ENCODE assay signal across 8 cellular contexts in the genomic region with DNA sequence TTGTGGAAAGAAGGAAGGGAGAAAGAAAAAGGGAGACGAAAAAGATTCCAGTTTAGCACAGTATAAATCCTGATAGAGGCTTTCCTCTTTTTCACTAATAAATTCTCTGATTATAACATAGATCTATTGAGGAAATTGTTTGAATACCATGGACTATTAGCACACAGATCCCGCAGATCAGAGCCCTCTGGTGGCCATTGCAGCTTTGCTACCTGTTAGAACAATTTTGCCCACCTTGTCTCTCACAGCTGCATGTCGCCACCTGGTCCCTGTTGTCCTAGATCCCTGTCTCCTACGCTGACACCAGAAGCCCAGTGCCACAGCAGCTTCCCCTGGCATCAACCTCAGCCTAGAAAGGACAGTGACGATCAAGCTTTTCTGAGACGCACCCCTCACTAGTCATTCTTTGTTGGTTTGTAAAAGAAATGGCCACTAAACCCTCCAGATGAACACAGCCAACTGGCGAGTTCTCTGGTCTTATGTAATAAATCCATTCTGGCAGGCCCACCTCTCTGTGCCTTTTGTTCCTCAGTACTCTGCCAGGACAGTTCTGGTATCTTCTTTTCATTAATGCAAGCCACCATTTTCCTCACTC. TPM values are rescaled to one million over a fixed set of nuclear protein-coding genes. Genes with fewer than 3 reads are reported as not detected.
DNase-seq lines count a peak whose midpoint lies in the region; ATAC-seq and TF ChIP-seq lines count a peak whose summit lies in the region.

No MANE protein-coding gene starts in this region.

- no peak for ATAC-seq in GM21526 (IDR thresholded peaks at IDR 0.05; ENCODE audit: low FRiP score, unreplicated experiment)

- H3K36me3 Mint-ChIP-seq in activated T-helper 2 cell treated with anti-CD3 and anti-CD28 coated beads, Interferon-gamma antibody, Interleukin-2, Interleukin-4, amounts not matched to agents 10 μg/mL and 5 μg/mL and 100 μg/mL, durations not matched to agents 14 hours and 24 hours and 36 hours (ENCODE audit: low read depth): no peaks in the 10 kb centered on the region

- no peaks in the 10 kb centered on the region for H3K9me3 Mint-ChIP-seq in activated T-helper 2 cell treated with anti-CD3 and anti-CD28 coated beads, Interferon-gamma antibody, Interleukin-2, Interleukin-4, amounts not matched to agents 10 μg/mL and 5 μg/mL and 100 μg/mL, durations not matched to agents 14 hours and 24 hours and 36 hours

- peaks cover 1% of the 10 kb centered on the region for H3K27me3 Mint-ChIP-seq in activated T-helper 2 cell treated with anti-CD3 and anti-CD28 coated beads, Interferon-gamma antibody, Interleukin-2, Interleukin-4, amounts not matched to agents 10 μg/mL and 5 μg/mL and 100 μg/mL, durations not matched to agents 14 hours and 24 hours and 36 hours (ENCODE audit: low read depth)

- H3K4me3 ChIP-seq in AG10803 (ENCODE audit: low read length): no peak overlapping the region
- H3K4me3 ChIP-seq in fibroblast of the aortic adventitia (ENCODE audit: low read depth, low read length): no peak overlapping the region

- DNase-seq in AG10803 (ENCODE audit: low read depth) (peak; percentile 8), GM13977 (ENCODE audit: low spot score) (peak; percentile 25), NCI-H345 (lab: John Stamatoyannopoulos, UW) (peak; percentile 37), fibroblast of the aortic adventitia (ENCODE audit: low read depth) (peak; percentile 31)
- DNase-seq in effector CD4-positive, alpha-beta T cell: no peak
- DNase-seq in activated naive CD4-positive, alpha-beta T cell treated with anti-CD3 and anti-CD28 coated beads, Interleukin-2, amount 50 U/mL, for 16 hours: no peak
- DNase-seq in activated T-helper 2 cell treated with anti-CD3 and anti-CD28 coated beads, Interferon-gamma antibody, Interleukin-2, Interleukin-4, amounts not matched to agents 10 μg/mL and 5 μg/mL and 100 μg/mL, durations not matched to agents 14 hours and 24 hours and 36 hours (ENCODE audit: low spot score): no peak

- H3K27ac Mint-ChIP-seq in activated T-helper 2 cell treated with anti-CD3 and anti-CD28 coated beads, Interferon-gamma antibody, Interleukin-2, Interleukin-4, amounts not matched to agents 10 μg/mL and 5 μg/mL and 100 μg/mL, durations not matched to agents 14 hours and 24 hours and 36 hours: no peak overlapping the region

- intact Hi-C loops in activated T-helper 2 cell treated with anti-CD3 and anti-CD28 coated beads, Interferon-gamma antibody, Interleukin-2, Interleukin-4, amounts not matched to agents 10 μg/mL and 5 μg/mL and 100 μg/mL, durations not matched to agents 14 hours and 24 hours and 36 hours (cut with micrococcal nuclease): no loop called here

- in situ Hi-C loops in GM13977 (cut with MboI; ENCODE audit: low pct_unique_long_range_greater_than_20kb, low sequenced_read_pairs, unreplicated experiment): no loop called here

- TF ChIP-seq CTCF in AG10803 (conservative IDR thresholded peaks at IDR 0.05; ENCODE audit: low read length) (peak; percentile 60), GM13977 (IDR thresholded peaks at IDR 0.05; ENCODE audit: extremely low read depth, insufficient read depth, missing control alignments) (peak; percentile 54), fibroblast of the aortic adventitia (IDR thresholded peaks at IDR 0.05; ENCODE audit: insufficient read depth, low read length) (peak; percentile 64)

- H3K4me3 Mint-ChIP-seq in activated T-helper 2 cell treated with anti-CD3 and anti-CD28 coated beads, Interferon-gamma antibody, Interleukin-2, Interleukin-4, amounts not matched to agents 10 μg/mL and 5 μg/mL and 100 μg/mL, durations not matched to agents 14 hours and 24 hours and 36 hours (ENCODE audit: low read depth): no peak overlapping the region

- H3K4me1 Mint-ChIP-seq in activated T-helper 2 cell treated with anti-CD3 and anti-CD28 coated beads, Interferon-gamma antibody, Interleukin-2, Interleukin-4, amounts not matched to agents 10 μg/mL and 5 μg/mL and 100 μg/mL, durations not matched to agents 14 hours and 24 hours and 36 hours (ENCODE audit: low read depth): no peaks in the 10 kb centered on the region

RNA-seq across cellular contexts. Expression of gene GPHB5, which starts 9.9 kb away (rescaled TPM):
- total RNA-seq in fibroblast of the aortic adventitia (ENCODE audit: low replicate concordance): not detected in 2 replicates
- total RNA-seq in activated T-helper 2 cell treated with anti-CD3 and anti-CD28 coated beads, Interferon-gamma antibody, Interleukin-2, Interleukin-4, amounts not matched to agents 10 μg/mL and 5 μg/mL and 100 μg/mL, durations not matched to agents 14 hours and 24 hours and 36 hours: not detected in 2 replicates

Comparison
In these comparisons a context has a peak if more than half of its experiments do, and no peak if none do; other contexts are left out.
1. DNase-seq: peak in AG10803 (single experiment), GM13977 (single experiment), NCI-H345 (single experiment) and fibroblast of the aortic adventitia (single experiment); none in effector CD4-positive, alpha-beta T cell (single experiment), activated naive CD4-positive, alpha-beta T cell treated with anti-CD3 and anti-CD28 coated beads, Interleukin-2, amount 50 U/mL, for 16 hours (single experiment) and activated T-helper 2 cell treated with anti-CD3 and anti-CD28 coated beads, Interferon-gamma antibody, Interleukin-2, Interleukin-4, amounts not matched to agents 10 μg/mL and 5 μg/mL and 100 μg/mL, durations not matched to agents 14 hours and 24 hours and 36 hours (single experiment).
2. Peak in every context shown above with its lines, with median percentiles within 50 percentile points of each other: CTCF ChIP-seq.